8 cellular contexts compared by ENCODE assay signal in the genomic region with DNA sequence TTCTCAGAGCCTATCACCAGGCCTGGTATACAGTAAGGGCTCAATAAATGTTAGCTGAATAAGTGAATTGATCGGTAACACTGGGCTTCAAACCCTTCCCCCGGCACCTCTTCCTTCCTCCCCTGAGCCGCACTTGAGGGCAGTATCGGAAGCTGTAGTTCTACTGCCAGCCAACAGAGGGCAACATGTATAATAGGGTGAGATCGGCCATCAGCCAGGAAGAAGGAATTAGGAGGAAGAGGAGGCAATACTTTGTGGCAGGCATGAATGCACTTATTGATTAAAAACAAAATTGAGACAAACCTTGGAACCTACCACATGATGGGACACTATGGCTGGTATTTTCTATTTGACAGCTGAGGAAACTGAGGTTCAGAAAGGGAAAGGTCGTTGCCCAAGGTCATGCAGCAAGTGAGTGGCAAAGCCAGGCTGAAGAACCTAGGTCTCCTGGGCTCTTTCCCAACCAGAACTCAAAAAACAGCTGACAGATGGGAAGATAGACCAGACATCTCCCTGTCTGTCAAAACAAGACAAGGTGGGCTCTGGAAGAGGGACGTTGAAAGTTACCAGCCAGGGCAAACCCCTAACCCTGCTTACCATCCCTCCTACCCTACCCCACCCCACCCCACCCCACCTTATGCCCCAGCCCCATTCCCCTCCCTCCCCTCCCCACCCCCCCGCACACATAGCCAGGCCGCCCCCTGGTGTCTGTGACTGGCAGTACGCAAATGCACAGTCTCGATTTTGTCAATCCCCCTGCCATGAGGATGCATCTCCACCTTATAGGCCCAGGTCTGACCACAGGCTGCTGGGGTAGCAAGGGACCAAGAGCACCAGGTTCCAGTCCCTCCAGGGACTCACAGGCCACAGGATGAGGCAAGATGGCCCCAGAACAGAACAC.
DNase-seq lines count a peak whose midpoint lies in the region; ATAC-seq and TF ChIP-seq lines count a peak whose summit lies in the region.

No MANE protein-coding gene starts in this region.

- H3K9me3 ChIP-seq in neural progenitor cell (ENCODE audit: low read depth), result no peaks in the 10 kb centered on the region

- no peaks in the 10 kb centered on the region for H4K20me1 ChIP-seq in neural progenitor cell (ENCODE audit: low read depth)

- no peak overlapping the region for H3K27ac ChIP-seq in neural progenitor cell

- H3K79me2 ChIP-seq in neural progenitor cell (ENCODE audit: low read depth), result no peaks in the 10 kb centered on the region

- no peak overlapping the region for H3K4me3 ChIP-seq in neural progenitor cell

- H3K4me2 ChIP-seq in neural progenitor cell, result no peak overlapping the region

- H3K27me3 ChIP-seq in neural progenitor cell, result no peaks in the 10 kb centered on the region

- no peak overlapping the region for H3K9ac ChIP-seq in neural progenitor cell

- H3K27me3 Mint-ChIP-seq in activated CD4-positive, alpha-beta T cell treated with anti-CD3 and anti-CD28 coated beads, Interleukin-2, amount 10 ng/mL, durations not matched to agents 7 days and 5 days, result peaks cover 2% of the 10 kb centered on the region
- peaks cover 7% of the 10 kb centered on the region for H3K27me3 Mint-ChIP-seq in neural progenitor cell (ENCODE audit: insufficient read depth, low read depth)

- H3K27ac Mint-ChIP-seq in activated CD4-positive, alpha-beta T cell treated with anti-CD3 and anti-CD28 coated beads, Interleukin-2, amount 10 ng/mL, durations not matched to agents 7 days and 5 days, result peak overlapping the region; percentile 64
- H3K27ac Mint-ChIP-seq in neural progenitor cell, result no peak overlapping the region

- POLR2A ChIA-PET in activated CD4-positive, alpha-beta T cell treated with anti-CD3 and anti-CD28 coated beads, Interleukin-2, amount 10 ng/mL, durations not matched to agents 7 days and 5 days (lab: Charles Lee), result interaction anchor here (0.7 kb wide), 1 partner anchor 83 kb away, joined by 3 read pairs; no protein-coding TSS in a partner anchor

- H3K4me3 Mint-ChIP-seq in activated CD4-positive, alpha-beta T cell treated with anti-CD3 and anti-CD28 coated beads, Interleukin-2, amount 10 ng/mL, durations not matched to agents 7 days and 5 days, result no peak overlapping the region
- H3K4me3 Mint-ChIP-seq in neural progenitor cell, result no peak overlapping the region

- ATAC-seq in HG02970 (IDR thresholded peaks at IDR 0.05; ENCODE audit: low FRiP score, unreplicated experiment) (no peak), HG02678 (IDR thresholded peaks at IDR 0.05; ENCODE audit: unreplicated experiment) (no peak)

- peak; percentile 4 to 24 for DNase-seq in NCI-H1930 (lab: John Stamatoyannopoulos, UW)
- DNase-seq in activated CD4-positive, alpha-beta T cell treated with anti-CD3 and anti-CD28 coated beads, Interleukin-2, amount 10 ng/mL, durations not matched to agents 7 days and 5 days, result peak; percentile 77
- DNase-seq in effector CD8-positive, alpha-beta T cell (lab: John Stamatoyannopoulos, UW), result peak; percentile 42
- peak; percentile 70 for DNase-seq in neural progenitor cell (ENCODE audit: low spot score)
- no peak for DNase-seq in SK-N-DZ (ENCODE audit: low spot score)

- H3K36me3 ChIP-seq in neural progenitor cell, result no peaks in the 10 kb centered on the region

- H2AFZ ChIP-seq in neural progenitor cell (replicated peaks), result no peak overlapping the region

- CTCF ChIA-PET in activated CD4-positive, alpha-beta T cell treated with anti-CD3 and anti-CD28 coated beads, Interleukin-2, amount 10 ng/mL, durations not matched to agents 7 days and 5 days (lab: Charles Lee), result interaction anchor here (0.5 to 3.9 kb wide), 47 partner anchors 9 to 190 kb away, joined by 3 to 42 read pairs (median 4); partner anchors contain the start of gene RUNX3

- no peaks in the 10 kb centered on the region for H3K4me1 ChIP-seq in neural progenitor cell

- H3K4me1 Mint-ChIP-seq in activated CD4-positive, alpha-beta T cell treated with anti-CD3 and anti-CD28 coated beads, Interleukin-2, amount 10 ng/mL, durations not matched to agents 7 days and 5 days, result peaks cover 51% of the 10 kb centered on the region
- no peaks in the 10 kb centered on the region for H3K4me1 Mint-ChIP-seq in neural progenitor cell

- H3K9me3 Mint-ChIP-seq in activated CD4-positive, alpha-beta T cell treated with anti-CD3 and anti-CD28 coated beads, Interleukin-2, amount 10 ng/mL, durations not matched to agents 7 days and 5 days, result no peaks in the 10 kb centered on the region
- H3K9me3 Mint-ChIP-seq in neural progenitor cell, result no peaks in the 10 kb centered on the region

- no peaks in the 10 kb centered on the region for H3K36me3 Mint-ChIP-seq in activated CD4-positive, alpha-beta T cell treated with anti-CD3 and anti-CD28 coated beads, Interleukin-2, amount 10 ng/mL, durations not matched to agents 7 days and 5 days (ENCODE audit: low read depth)
- no peaks in the 10 kb centered on the region for H3K36me3 Mint-ChIP-seq in neural progenitor cell

- TF ChIP-seq CTCF in GM12872 (IDR thresholded peaks at IDR 0.05; ENCODE audit: insufficient read depth, low read depth, low read length) (peak; percentile 82), neural progenitor cell (IDR thresholded peaks at IDR 0.05) (peak; percentile 68)

- peaks cover 4% of the 10 kb centered on the region for H3F3A ChIP-seq in neural progenitor cell (ENCODE audit: low read depth)
